ENCODE assay signal across 1 cellular context in the genomic region with DNA sequence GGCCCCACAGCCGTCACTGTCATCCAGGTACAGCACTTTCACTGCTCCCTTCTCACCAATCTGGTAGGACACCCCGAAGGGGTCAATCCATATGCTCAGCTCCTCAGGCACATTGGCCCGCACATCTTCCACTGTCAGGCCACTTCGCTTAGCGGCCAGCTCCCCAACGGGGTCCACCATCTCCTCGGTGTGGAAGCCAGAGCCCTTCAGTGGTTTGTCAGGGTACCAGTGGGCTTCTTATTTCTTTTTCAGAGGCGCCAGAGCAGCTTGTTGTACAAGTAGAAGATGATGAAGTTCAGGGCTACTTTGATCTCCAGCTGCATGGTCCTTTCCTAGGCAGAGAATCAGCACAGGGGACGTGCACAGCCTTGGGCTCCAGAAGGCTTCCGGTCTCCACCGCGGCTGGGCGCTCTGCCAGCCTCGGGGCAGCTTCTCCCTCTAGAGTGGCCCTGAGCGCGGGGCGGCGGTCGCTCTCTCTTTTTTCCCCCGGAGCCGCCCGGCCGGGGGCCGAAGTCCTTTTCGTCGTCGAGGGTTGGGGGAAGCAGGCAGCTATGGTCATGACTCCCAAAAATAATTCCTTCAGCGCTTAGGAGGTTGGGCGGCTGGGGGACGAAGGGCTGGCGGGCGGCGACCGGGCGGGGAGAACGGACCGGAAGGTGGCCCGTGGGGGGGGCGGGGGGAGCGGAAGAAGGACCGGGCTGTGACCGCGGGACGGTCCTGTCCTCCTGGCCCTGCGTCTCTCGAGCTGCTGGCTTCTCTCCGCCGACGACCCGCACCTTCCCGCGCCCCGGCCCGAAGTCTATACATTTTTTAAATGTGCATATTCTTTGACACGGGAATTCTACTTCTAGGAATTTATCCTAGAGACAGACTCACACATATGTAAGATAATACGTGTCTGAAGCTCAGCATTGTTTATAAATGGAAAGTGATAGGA.
TF ChIP-seq lines count a peak whose summit lies in the region.

No MANE protein-coding gene starts in this region.

TF ChIP-seq in K562, 482 proteins besides CTCF, POLR2A, EP300 and RAD21 (continued from another document and continues in another):
- no peak for TF ChIP-seq MTA2 (IDR thresholded peaks at IDR 0.05; ENCODE audit: low read depth)
- no peak for TF ChIP-seq SMC3 (conservative IDR thresholded peaks at IDR 0.05; ENCODE audit: insufficient read depth, low read depth, low read length)
- TF ChIP-seq, protein P1, sequence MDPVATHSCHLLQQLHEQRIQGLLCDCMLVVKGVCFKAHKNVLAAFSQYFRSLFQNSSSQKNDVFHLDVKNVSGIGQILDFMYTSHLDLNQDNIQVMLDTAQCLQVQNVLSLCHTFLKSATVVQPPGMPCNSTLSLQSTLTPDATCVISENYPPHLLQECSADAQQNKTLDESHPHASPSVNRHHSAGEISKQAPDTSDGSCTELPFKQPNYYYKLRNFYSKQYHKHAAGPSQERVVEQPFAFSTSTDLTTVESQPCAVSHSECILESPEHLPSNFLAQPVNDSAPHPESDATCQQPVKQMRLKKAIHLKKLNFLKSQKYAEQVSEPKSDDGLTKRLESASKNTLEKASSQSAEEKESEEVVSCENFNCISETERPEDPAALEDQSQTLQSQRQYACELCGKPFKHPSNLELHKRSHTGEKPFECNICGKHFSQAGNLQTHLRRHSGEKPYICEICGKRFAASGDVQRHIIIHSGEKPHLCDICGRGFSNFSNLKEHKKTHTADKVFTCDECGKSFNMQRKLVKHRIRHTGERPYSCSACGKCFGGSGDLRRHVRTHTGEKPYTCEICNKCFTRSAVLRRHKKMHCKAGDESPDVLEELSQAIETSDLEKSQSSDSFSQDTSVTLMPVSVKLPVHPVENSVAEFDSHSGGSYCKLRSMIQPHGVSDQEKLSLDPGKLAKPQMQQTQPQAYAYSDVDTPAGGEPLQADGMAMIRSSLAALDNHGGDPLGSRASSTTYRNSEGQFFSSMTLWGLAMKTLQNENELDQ (CRISPR knock-in tag; IDR thresholded peaks at IDR 0.05; ENCODE audit: borderline replicate concordance) = no peak
- peak; percentile 79 for TF ChIP-seq HMGN3 (IDR thresholded peaks at IDR 0.05; ENCODE audit: borderline replicate concordance, extremely low read depth, insufficient read length, low read depth, low read length)
- TF ChIP-seq, protein P2, sequence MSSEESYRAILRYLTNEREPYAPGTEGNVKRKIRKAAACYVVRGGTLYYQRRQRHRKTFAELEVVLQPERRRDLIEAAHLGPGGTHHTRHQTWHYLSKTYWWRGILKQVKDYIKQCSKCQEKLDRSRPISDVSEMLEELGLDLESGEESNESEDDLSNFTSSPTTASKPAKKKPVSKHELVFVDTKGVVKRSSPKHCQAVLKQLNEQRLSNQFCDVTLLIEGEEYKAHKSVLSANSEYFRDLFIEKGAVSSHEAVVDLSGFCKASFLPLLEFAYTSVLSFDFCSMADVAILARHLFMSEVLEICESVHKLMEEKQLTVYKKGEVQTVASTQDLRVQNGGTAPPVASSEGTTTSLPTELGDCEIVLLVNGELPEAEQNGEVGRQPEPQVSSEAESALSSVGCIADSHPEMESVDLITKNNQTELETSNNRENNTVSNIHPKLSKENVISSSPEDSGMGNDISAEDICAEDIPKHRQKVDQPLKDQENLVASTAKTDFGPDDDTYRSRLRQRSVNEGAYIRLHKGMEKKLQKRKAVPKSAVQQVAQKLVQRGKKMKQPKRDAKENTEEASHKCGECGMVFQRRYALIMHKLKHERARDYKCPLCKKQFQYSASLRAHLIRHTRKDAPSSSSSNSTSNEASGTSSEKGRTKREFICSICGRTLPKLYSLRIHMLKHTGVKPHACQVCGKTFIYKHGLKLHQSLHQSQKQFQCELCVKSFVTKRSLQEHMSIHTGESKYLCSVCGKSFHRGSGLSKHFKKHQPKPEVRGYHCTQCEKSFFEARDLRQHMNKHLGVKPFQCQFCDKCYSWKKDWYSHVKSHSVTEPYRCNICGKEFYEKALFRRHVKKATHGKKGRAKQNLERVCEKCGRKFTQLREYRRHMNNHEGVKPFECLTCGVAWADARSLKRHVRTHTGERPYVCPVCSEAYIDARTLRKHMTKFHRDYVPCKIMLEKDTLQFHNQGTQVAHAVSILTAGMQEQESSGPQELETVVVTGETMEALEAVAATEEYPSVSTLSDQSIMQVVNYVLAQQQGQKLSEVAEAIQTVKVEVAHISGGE (CRISPR knock-in tag; IDR thresholded peaks at IDR 0.05) = peak in 2 of 3 experiments; percentile 66 to 97; a peak in 4 of 6 replicates
- TF ChIP-seq ETV1 (tag; conservative IDR thresholded peaks at IDR 0.05; ENCODE audit: low read depth) = peak; percentile 93
- TF ChIP-seq PHF8 (IDR thresholded peaks at IDR 0.05; ENCODE audit: borderline replicate concordance, low read length) = peak; percentile 84; the same call in 1 of the 2 replicates
- TF ChIP-seq SMAD4 (CRISPR knock-in tag; conservative IDR thresholded peaks at IDR 0.05) = peak; percentile 55; the same call in 1 of the 2 replicates
- no peak for TF ChIP-seq ZNF583 (CRISPR knock-in tag; IDR thresholded peaks at IDR 0.05)
- no peak for TF ChIP-seq HIVEP1 (CRISPR knock-in tag; IDR thresholded peaks at IDR 0.05)
- no peak for TF ChIP-seq TAF15 (IDR thresholded peaks at IDR 0.05; ENCODE audit: low read depth, low read length)
- TF ChIP-seq, protein P3, sequence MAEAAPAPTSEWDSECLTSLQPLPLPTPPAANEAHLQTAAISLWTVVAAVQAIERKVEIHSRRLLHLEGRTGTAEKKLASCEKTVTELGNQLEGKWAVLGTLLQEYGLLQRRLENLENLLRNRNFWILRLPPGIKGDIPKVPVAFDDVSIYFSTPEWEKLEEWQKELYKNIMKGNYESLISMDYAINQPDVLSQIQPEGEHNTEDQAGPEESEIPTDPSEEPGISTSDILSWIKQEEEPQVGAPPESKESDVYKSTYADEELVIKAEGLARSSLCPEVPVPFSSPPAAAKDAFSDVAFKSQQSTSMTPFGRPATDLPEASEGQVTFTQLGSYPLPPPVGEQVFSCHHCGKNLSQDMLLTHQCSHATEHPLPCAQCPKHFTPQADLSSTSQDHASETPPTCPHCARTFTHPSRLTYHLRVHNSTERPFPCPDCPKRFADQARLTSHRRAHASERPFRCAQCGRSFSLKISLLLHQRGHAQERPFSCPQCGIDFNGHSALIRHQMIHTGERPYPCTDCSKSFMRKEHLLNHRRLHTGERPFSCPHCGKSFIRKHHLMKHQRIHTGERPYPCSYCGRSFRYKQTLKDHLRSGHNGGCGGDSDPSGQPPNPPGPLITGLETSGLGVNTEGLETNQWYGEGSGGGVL (CRISPR knock-in tag; IDR thresholded peaks at IDR 0.05) = no peak
- no peak for TF ChIP-seq KAT8 (IDR thresholded peaks at IDR 0.05; ENCODE audit: low read depth)
- no peak for TF ChIP-seq ZNF239 (CRISPR knock-in tag; IDR thresholded peaks at IDR 0.05)
- no peak for TF ChIP-seq BHLHE40 (IDR thresholded peaks at IDR 0.05; ENCODE audit: low read length)
- no peak for TF ChIP-seq RBM14 (IDR thresholded peaks at IDR 0.05; ENCODE audit: borderline replicate concordance, insufficient read depth, low read depth, low read length)
- peak; percentile 71 for TF ChIP-seq ELF1 (tag; IDR thresholded peaks at IDR 0.05)
- TF ChIP-seq ZNF274 (IDR thresholded peaks at IDR 0.05; ENCODE audit: borderline replicate concordance, low read depth, low read length) = no peak
- TF ChIP-seq, protein P4, sequence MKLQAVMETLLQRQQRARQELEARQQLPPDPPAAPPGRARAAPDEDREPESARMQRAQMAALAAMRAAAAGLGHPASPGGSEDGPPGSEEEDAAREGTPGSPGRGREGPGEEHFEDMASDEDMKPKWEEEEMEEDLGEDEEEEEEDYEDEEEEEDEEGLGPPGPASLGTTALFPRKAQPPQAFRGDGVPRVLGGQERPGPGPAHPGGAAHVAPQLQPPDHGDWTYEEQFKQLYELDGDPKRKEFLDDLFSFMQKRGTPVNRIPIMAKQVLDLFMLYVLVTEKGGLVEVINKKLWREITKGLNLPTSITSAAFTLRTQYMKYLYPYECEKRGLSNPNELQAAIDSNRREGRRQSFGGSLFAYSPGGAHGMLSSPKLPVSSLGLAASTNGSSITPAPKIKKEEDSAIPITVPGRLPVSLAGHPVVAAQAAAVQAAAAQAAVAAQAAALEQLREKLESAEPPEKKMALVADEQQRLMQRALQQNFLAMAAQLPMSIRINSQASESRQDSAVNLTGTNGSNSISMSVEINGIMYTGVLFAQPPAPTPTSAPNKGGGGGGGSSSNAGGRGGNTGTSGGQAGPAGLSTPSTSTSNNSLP (IDR thresholded peaks at IDR 0.05; ENCODE audit: borderline replicate concordance, low read depth, low read length) = 0 out of 2 replicates have a peak, but pooled peaks have one; percentile 11
- TF ChIP-seq FOSL1 (tag; conservative IDR thresholded peaks at IDR 0.05) = peak; percentile 40
- TF ChIP-seq, protein P5, sequence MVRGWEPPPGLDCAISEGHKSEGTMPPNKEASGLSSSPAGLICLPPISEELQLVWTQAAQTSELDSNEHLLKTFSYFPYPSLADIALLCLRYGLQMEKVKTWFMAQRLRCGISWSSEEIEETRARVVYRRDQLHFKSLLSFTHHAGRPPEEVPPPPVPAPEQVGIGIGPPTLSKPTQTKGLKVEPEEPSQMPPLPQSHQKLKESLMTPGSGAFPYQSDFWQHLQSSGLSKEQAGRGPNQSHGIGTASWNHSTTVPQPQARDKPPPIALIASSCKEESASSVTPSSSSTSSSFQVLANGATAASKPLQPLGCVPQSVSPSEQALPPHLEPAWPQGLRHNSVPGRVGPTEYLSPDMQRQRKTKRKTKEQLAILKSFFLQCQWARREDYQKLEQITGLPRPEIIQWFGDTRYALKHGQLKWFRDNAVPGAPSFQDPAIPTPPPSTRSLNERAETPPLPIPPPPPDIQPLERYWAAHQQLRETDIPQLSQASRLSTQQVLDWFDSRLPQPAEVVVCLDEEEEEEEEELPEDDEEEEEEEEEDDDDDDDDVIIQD (CRISPR knock-in tag; IDR thresholded peaks at IDR 0.05) = no peak
- TF ChIP-seq ILF3 (IDR thresholded peaks at IDR 0.05; ENCODE audit: borderline replicate concordance) = no peak
- no peak for TF ChIP-seq ZNF584 (CRISPR knock-in tag; IDR thresholded peaks at IDR 0.05; ENCODE audit: low read depth)
- 0 out of 2 replicates have a peak, but pooled peaks have one; percentile 6 for TF ChIP-seq ZNF766 (CRISPR knock-in tag; conservative IDR thresholded peaks at IDR 0.05)
- TF ChIP-seq ETV5 (CRISPR knock-in tag; IDR thresholded peaks at IDR 0.05; ENCODE audit: low read depth) = peak; percentile 77
- TF ChIP-seq DACH1 (IDR thresholded peaks at IDR 0.05; ENCODE audit: partially characterized antibody) = peak; percentile 32
- no peak for TF ChIP-seq POLR3A (IDR thresholded peaks at IDR 0.05; ENCODE audit: borderline replicate concordance, extremely low read depth, insufficient read depth, insufficient read length)
- TF ChIP-seq ZNF354B (CRISPR knock-in tag; IDR thresholded peaks at IDR 0.05) = no peak
- no peak for TF ChIP-seq ZZZ3 (IDR thresholded peaks at IDR 0.05)
- TF ChIP-seq, protein P6, sequence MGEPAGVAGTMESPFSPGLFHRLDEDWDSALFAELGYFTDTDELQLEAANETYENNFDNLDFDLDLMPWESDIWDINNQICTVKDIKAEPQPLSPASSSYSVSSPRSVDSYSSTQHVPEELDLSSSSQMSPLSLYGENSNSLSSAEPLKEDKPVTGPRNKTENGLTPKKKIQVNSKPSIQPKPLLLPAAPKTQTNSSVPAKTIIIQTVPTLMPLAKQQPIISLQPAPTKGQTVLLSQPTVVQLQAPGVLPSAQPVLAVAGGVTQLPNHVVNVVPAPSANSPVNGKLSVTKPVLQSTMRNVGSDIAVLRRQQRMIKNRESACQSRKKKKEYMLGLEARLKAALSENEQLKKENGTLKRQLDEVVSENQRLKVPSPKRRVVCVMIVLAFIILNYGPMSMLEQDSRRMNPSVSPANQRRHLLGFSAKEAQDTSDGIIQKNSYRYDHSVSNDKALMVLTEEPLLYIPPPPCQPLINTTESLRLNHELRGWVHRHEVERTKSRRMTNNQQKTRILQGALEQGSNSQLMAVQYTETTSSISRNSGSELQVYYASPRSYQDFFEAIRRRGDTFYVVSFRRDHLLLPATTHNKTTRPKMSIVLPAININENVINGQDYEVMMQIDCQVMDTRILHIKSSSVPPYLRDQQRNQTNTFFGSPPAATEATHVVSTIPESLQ (CRISPR knock-in tag; IDR thresholded peaks at IDR 0.05) = peak; percentile 17; the same call in 1 of the 2 replicates
- 0 out of 4 replicates have a peak, but pooled peaks of 1 of the 2 experiments have one; percentile 40 for TF ChIP-seq CSDE1 (IDR thresholded peaks at IDR 0.05)
- TF ChIP-seq GTF2A2 (tag; IDR thresholded peaks at IDR 0.05) = 0 out of 2 replicates have a peak, but pooled peaks have one; percentile 50
